Comparison of ENCODE assay signal across 10 cellular contexts in the genomic region with DNA sequence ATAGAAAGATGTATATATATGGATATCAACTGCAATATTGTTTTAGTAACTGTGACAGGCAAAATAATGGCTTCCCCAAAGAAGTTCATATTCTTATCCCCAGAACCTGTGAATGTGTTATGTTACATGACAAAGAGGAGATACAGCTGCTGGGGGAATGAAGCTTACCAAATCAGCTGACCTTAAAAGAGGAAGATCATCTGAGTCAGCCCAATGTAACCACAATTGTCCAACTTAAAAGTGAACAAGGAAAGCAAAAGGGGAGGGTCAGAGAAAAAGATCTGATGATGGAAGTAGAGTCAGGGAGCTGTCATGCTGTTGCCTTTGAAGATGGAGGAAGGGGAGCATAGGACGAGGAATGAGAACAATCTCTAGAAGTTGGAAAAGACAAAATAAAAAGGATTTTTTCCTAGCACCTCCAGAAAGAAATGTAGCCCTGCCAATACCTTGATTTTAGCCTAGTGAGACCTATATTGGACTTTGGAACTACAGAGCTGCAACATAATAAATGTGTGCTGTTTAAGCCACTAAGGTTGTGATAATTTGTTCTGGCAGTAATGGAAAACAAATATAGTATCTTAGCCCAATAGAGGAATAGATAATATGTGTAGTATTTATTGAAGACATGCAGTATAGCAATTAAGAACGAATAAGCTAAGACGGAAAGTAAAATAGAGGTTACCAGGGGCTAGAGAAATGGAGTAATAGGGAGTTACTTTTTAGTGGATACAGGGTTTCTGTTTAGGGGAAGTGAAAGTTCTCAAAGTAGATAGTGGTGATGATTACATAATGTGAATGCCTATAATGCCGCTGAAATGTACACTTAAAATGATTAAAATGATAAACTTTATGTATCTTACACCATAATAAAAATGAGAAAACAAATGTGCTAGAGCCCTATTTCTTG.
A peak's percentile ranks its signal among the peaks of the same experiment; 100 is the strongest.
DNase-seq lines count a peak whose midpoint lies in the region; ATAC-seq, FAIRE-seq and TF ChIP-seq lines count a peak whose summit lies in the region.
"Had no signal": no experiment of that assay in that cellular context is flagged by ENCODE, and none has a peak within 500 bp of the region (broad histone marks: within the 10 kb centered on the region; RNA-seq: fewer than 3 reads in every experiment).

No MANE protein-coding gene starts in this region.

- no peak for DNase-seq in A549 (ENCODE audit: low read depth in 1 of 2, low spot score in 1 of 2)
- peak; percentile 25 for DNase-seq in NAMALWA (ENCODE audit: low spot score)
- peak; percentile 55 for DNase-seq in fibroblast of pulmonary artery (ENCODE audit: low read depth)
- no peak for DNase-seq in SHP77 (lab: John Stamatoyannopoulos, UW)
- DNase-seq in activated CD4-positive, alpha-beta T cell treated with anti-CD3 and anti-CD28 coated beads for 48 hours = no peak
- no peak for DNase-seq in NCI-H1092 treated with DMSO at 0.1 percent for 48 hours (lab: John Stamatoyannopoulos, UW)
- DNase-seq: amniotic stem cell had no signal

- peak overlapping the region; percentile 8; the same call in 1 of the 3 replicates for H3K4me2 ChIP-seq in A549

- 0 out of 3 replicates have a peak, but pooled peaks cover 4% of the 10 kb centered on the region for H3K9me3 ChIP-seq in A549

- TF ChIP-seq EP300 in A549 (IDR thresholded peaks at IDR 0.05) = no peak

- H3K4me3 ChIP-seq in A549 (no peak overlapping the region), fibroblast of pulmonary artery (replicated peaks; ENCODE audit: low read depth, low read length) (no peak overlapping the region)

- TF ChIP-seq POLR2A in A549 (IDR thresholded peaks at IDR 0.05; ENCODE audit: low read length) = no peak

- peaks cover 38% of the 10 kb centered on the region for H3K4me1 ChIP-seq in A549

- TF ChIP-seq CTCF in A549 (IDR thresholded peaks at IDR 0.05) = no peak
- TF ChIP-seq CTCF in fibroblast of pulmonary artery (IDR thresholded peaks at IDR 0.05; ENCODE audit: low read length, missing control alignments) = no peak

- CTCF ChIA-PET in A549 (lab: Yijun Ruan, JAX) = interaction anchor here (1.7 kb wide), 1 partner anchor 45 kb away, joined by 7 read pairs; no protein-coding TSS in a partner anchor

- WGBS in A549 (ENCODE audit: missing lambda C conversion rate) = 76% methylated on average over 4 of the region's 4 CpGs

- H3K27ac ChIP-seq in A549 = peak overlapping the region in 1 of 2 experiments; percentile 48; a peak in 2 of 6 replicates

- FAIRE-seq in A549 (lab: Jason Lieb, UNC) = no peak
- FAIRE-seq: islet of Langerhans had no signal

- no peak for TF ChIP-seq RAD21 in A549 (conservative IDR thresholded peaks at IDR 0.05 in 1 of 2, IDR thresholded peaks at IDR 0.05 in 1 of 2)

- POLR2A ChIA-PET in A549 (lab: Yijun Ruan, JAX) = no interaction called here

- ATAC-seq in A549 = no peak
- peak; percentile 62 for ATAC-seq in GM21515 (IDR thresholded peaks at IDR 0.05; ENCODE audit: unreplicated experiment)
- no peak for ATAC-seq in HG03025 (IDR thresholded peaks at IDR 0.05; ENCODE audit: low FRiP score, unreplicated experiment)

TF ChIP-seq in A549, 52 proteins besides CTCF, POLR2A, EP300 and RAD21:
- no peak for TF ChIP-seq HEYL (CRISPR knock-in tag; IDR thresholded peaks at IDR 0.05)
- no peak for TF ChIP-seq HOXA7 (CRISPR knock-in tag; IDR thresholded peaks at IDR 0.05)
- no peak for TF ChIP-seq REST (IDR thresholded peaks at IDR 0.05)
- no peak for TF ChIP-seq CHD4 (IDR thresholded peaks at IDR 0.05; ENCODE audit: borderline replicate concordance)
- TF ChIP-seq CHD2 (IDR thresholded peaks at IDR 0.05; ENCODE audit: low read length, partially characterized antibody) = no peak
- TF ChIP-seq ZNF302 (CRISPR knock-in tag; IDR thresholded peaks at IDR 0.05) = no peak
- TF ChIP-seq MAZ (IDR thresholded peaks at IDR 0.05; ENCODE audit: borderline replicate concordance, low read depth, low read length) = no peak
- TF ChIP-seq HMGXB4 (CRISPR knock-in tag; IDR thresholded peaks at IDR 0.05; ENCODE audit: borderline replicate concordance) = no peak
- TF ChIP-seq PBX3 (IDR thresholded peaks at IDR 0.05) = no peak
- TF ChIP-seq, protein P1, sequence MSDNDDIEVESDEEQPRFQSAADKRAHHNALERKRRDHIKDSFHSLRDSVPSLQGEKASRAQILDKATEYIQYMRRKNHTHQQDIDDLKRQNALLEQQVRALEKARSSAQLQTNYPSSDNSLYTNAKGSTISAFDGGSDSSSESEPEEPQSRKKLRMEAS (IDR thresholded peaks at IDR 0.05) = no peak
- TF ChIP-seq RNF2 (IDR thresholded peaks at IDR 0.05; ENCODE audit: borderline replicate concordance, low read depth) = no peak

Comparison
In these comparisons a context has a peak if more than half of its experiments do, and no peak if none do; other contexts are left out.
1. DNase-seq: peak in NAMALWA (single experiment) and fibroblast of pulmonary artery (single experiment); none in A549 (0 of 2), SHP77 (0 of 2), activated CD4-positive, alpha-beta T cell treated with anti-CD3 and anti-CD28 coated beads for 48 hours (single experiment) and NCI-H1092 treated with DMSO at 0.1 percent for 48 hours (single experiment).